ENCODE assay signal across 12 cellular contexts in the genomic region with DNA sequence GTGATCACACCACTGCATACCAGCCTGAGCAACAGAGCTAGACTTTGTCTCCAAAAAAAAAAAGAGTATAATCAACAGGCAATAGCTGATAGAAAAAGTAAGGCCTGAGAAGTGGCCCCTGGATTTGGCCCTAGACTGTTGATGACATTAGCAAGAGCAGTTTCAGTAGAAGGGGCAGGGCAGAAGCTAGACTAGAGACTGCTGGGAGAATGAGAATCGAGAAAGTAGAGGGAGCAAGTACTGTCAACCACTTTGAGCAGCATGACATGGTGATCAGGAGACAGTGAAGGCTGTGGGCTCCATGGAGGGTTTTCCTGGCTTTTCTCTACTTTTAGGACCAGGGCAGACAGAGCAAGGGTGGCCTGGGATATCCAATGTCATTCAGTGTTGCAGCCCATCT. TPM values are rescaled to one million over a fixed set of nuclear protein-coding genes. Genes with fewer than 3 reads are reported as not detected.
A peak's percentile ranks its signal among the peaks of the same experiment; 100 is the strongest.
DNase-seq lines count a peak whose midpoint lies in the region; ATAC-seq and TF ChIP-seq lines count a peak whose summit lies in the region.
"Had no signal": no experiment of that assay in that cellular context is flagged by ENCODE, and none has a peak within 500 bp of the region (broad histone marks: within the 10 kb centered on the region; RNA-seq: fewer than 3 reads in every experiment).

No MANE protein-coding gene starts in this region.

- peak; percentile 66 for ATAC-seq in GM18498 (IDR thresholded peaks at IDR 0.05; ENCODE audit: unreplicated experiment)
- ATAC-seq in GM19463 (IDR thresholded peaks at IDR 0.05; ENCODE audit: unreplicated experiment) = peak; percentile 34
- peak; percentile 28 for ATAC-seq in HG02973 (IDR thresholded peaks at IDR 0.05; ENCODE audit: unreplicated experiment)
- ATAC-seq in activated CD8-positive, alpha-beta T cell treated with anti-CD3 and anti-CD28 coated beads, Interleukin-2, amount 10 ng/mL, durations not matched to agents 7 days and 5 days = peak; percentile 7
- no peak for ATAC-seq in gastrocnemius medialis

- H3K27me3 ChIP-seq in gastrocnemius medialis = no peaks in the 10 kb centered on the region

- DNase-seq in activated CD8-positive, alpha-beta T cell treated with anti-CD3 and anti-CD28 coated beads, Interleukin-2, amount 10 ng/mL, durations not matched to agents 7 days and 5 days = no peak
- DNase-seq in SHP77 (lab: John Stamatoyannopoulos, UW) (no peak), hypothalamus (lab: John Stamatoyannopoulos, UW) (no peak), gastrocnemius medialis (no peak), NCI-H510A (lab: John Stamatoyannopoulos, UW) (no peak)

- no peak overlapping the region for H3K4me3 Mint-ChIP-seq in activated CD8-positive, alpha-beta T cell treated with anti-CD3 and anti-CD28 coated beads, Interleukin-2, amount 10 ng/mL, durations not matched to agents 7 days and 5 days

- peak overlapping the region; percentile 72 for H3K27ac Mint-ChIP-seq in activated CD8-positive, alpha-beta T cell treated with anti-CD3 and anti-CD28 coated beads, Interleukin-2, amount 10 ng/mL, durations not matched to agents 7 days and 5 days

- H3K9me3 Mint-ChIP-seq in activated CD8-positive, alpha-beta T cell treated with anti-CD3 and anti-CD28 coated beads, Interleukin-2, amount 10 ng/mL, durations not matched to agents 7 days and 5 days (ENCODE audit: insufficient read depth) = no peaks in the 10 kb centered on the region

- peaks cover 18 to 20% of the 10 kb centered on the region in 2 donors for H3K4me1 ChIP-seq in gastrocnemius medialis

- intact Hi-C loops in gastrocnemius medialis (cut with DNase I; ENCODE audit: low total_unique reads) = no loop called here

- H3K4me1 Mint-ChIP-seq in activated CD8-positive, alpha-beta T cell treated with anti-CD3 and anti-CD28 coated beads, Interleukin-2, amount 10 ng/mL, durations not matched to agents 7 days and 5 days (ENCODE audit: low read depth) = peaks cover 33% of the 10 kb centered on the region

- in situ Hi-C loops in gastrocnemius medialis (cut with MboI; ENCODE audit: low sequenced_read_pairs in 4 of 4) = no loop called here

- no peaks in the 10 kb centered on the region for H3K9me3 ChIP-seq in gastrocnemius medialis

- peaks cover 11% of the 10 kb centered on the region for H3K27me3 Mint-ChIP-seq in activated CD8-positive, alpha-beta T cell treated with anti-CD3 and anti-CD28 coated beads, Interleukin-2, amount 10 ng/mL, durations not matched to agents 7 days and 5 days (ENCODE audit: low read depth)

- CTCF ChIA-PET in activated CD8-positive, alpha-beta T cell treated with anti-CD3 and anti-CD28 coated beads, Interleukin-2, amount 10 ng/mL, durations not matched to agents 7 days and 5 days (lab: Charles Lee) = interaction anchor here (1.3 to 2.0 kb wide), 3 partner anchors 24 to 32 kb away, joined by 3 to 11 read pairs (median 4); no protein-coding TSS in a partner anchor

- no peaks in the 10 kb centered on the region for H3K36me3 ChIP-seq in gastrocnemius medialis

- POLR2A ChIA-PET in activated CD8-positive, alpha-beta T cell treated with anti-CD3 and anti-CD28 coated beads, Interleukin-2, amount 10 ng/mL, durations not matched to agents 7 days and 5 days (lab: Charles Lee) = interaction anchor here (1.0 kb wide), 1 partner anchor 9 kb away, joined by 6 read pairs; no protein-coding TSS in a partner anchor

- H3K4me3 ChIP-seq in gastrocnemius medialis = no peak overlapping the region
- H3K4me3 ChIP-seq: GM23248 had no signal

- no peaks in the 10 kb centered on the region for H3K36me3 Mint-ChIP-seq in activated CD8-positive, alpha-beta T cell treated with anti-CD3 and anti-CD28 coated beads, Interleukin-2, amount 10 ng/mL, durations not matched to agents 7 days and 5 days (ENCODE audit: low read depth)

- H3K27ac ChIP-seq in gastrocnemius medialis = peak overlapping the region in 2 of 4 donors; percentile 2 to 35
- H3K27ac ChIP-seq: GM23248 had no signal

- no peak for TF ChIP-seq POLR2A in gastrocnemius medialis (IDR thresholded peaks at IDR 0.05)

- TF ChIP-seq CTCF in gastrocnemius medialis (IDR thresholded peaks at IDR 0.05 in 4 of 5, conservative IDR thresholded peaks at IDR 0.05 in 1 of 5) = no peak

RNA-seq across cellular contexts. Expression of a gene that starts 34.9 kb away (rescaled TPM):
- total RNA-seq in activated CD8-positive, alpha-beta T cell treated with anti-CD3 and anti-CD28 coated beads, Interleukin-2, amount 10 ng/mL, durations not matched to agents 7 days and 5 days = 10 to 100 TPM; 27.8 to 28.5 TPM
- total RNA-seq in gastrocnemius medialis = 10 to 100 TPM; 24.2 to 56.2 (median 42.7) TPM

RNA-seq across cellular contexts. Expression of a gene that starts 37.9 kb away (rescaled TPM):
- total RNA-seq in activated CD8-positive, alpha-beta T cell treated with anti-CD3 and anti-CD28 coated beads, Interleukin-2, amount 10 ng/mL, durations not matched to agents 7 days and 5 days = not detected
- not detected for total RNA-seq in gastrocnemius medialis
- total RNA-seq: epithelial cell of proximal tubule, GM23248, kidney epithelial cell, renal cortical epithelial cell had no signal

Comparison
In these comparisons a context has a peak if more than half of its experiments do, and no peak if none do; other contexts are left out.
1. ATAC-seq: peak in GM18498 (single experiment), GM19463 (single experiment), HG02973 (single experiment) and activated CD8-positive, alpha-beta T cell treated with anti-CD3 and anti-CD28 coated beads, Interleukin-2, amount 10 ng/mL, durations not matched to agents 7 days and 5 days (single experiment); none in gastrocnemius medialis (0 of 2).